ENCODE assay signal across 35 cellular contexts in genomic region chr11:113901141-113901540, GRCh38. TPM values are rescaled to one million over a fixed set of nuclear protein-coding genes. Genes with fewer than 3 reads are reported as not detected.
"Had no signal": no experiment of that assay in that cellular context is flagged by ENCODE, and none has a peak within 500 bp of the region (broad histone marks: within the 10 kb centered on the region; RNA-seq: fewer than 3 reads in every experiment).

No MANE protein-coding gene starts in this region.

- H3K9me3 ChIP-seq: neutrophil, pancreas, prostate gland, spleen, suprapubic skin, testis, tibial artery, transverse colon, upper lobe of right lung, vagina had no signal

- ATAC-seq: naive thymus-derived CD8-positive, alpha-beta T cell; natural killer cell treated with Interleukin-12 subunit alpha and Interleukin-12 subunit beta and Interleukin-15 and Interleukin-18, amount 100 ng/mL, for 72 hours; pancreas; right cardiac atrium; sciatic nerve; stimulated activated memory B cell treated with anti-CD40 and anti-IgM and Interleukin-4, amounts not matched to agents 10 μg/mL and 1 μg/mL and 100 μg/mL, for 72 hours; stimulated activated naive CD8-positive, alpha-beta T cell treated with anti-CD3 and anti-CD28 coated beads, Interleukin-15, amount 100 ng/mL, for 72 hours; stimulated activated naive CD8-positive, alpha-beta T cell treated with anti-CD3 and anti-CD28 coated beads, Interleukin-15, Interleukin-2, amounts not matched to agents 100 U/mL and 50 U/mL, for 24 hours; upper lobe of right lung had no signal

- DNase-seq: naive B cell; naive thymus-derived CD8-positive, alpha-beta T cell; nephron progenitor cell; nucleus accumbens; pancreas; retina; right cardiac atrium; spleen; stimulated activated CD4-positive, alpha-beta T cell treated with anti-CD3 and anti-CD28 coated beads, Interleukin-12 subunit alpha, Interleukin-12 subunit beta, amount 100 ng/mL, for 4 hours; stimulated activated CD4-positive, alpha-beta T cell treated with anti-CD3 and anti-CD28 coated beads, Interleukin-1b, Interleukin-23, amount 100 ng/mL, for 48 hours; stimulated activated CD4-positive, alpha-beta T cell treated with anti-CD3 and anti-CD28 coated beads, Interleukin-4, amount 100 ng/mL, for 1 hour; stimulated activated CD4-positive, alpha-beta T cell treated with anti-CD3 and anti-CD28 coated beads, Interleukin-4, amount 100 ng/mL, for 4 hours; stimulated activated CD8-positive, alpha-beta memory T cell treated with anti-CD3 and anti-CD28 coated beads, Interleukin-4, amount 100 ng/mL, for 48 hours; stimulated activated naive CD4-positive, alpha-beta T cell; stimulated activated naive CD8-positive, alpha-beta T cell treated with anti-CD3 and anti-CD28 coated beads, Interleukin-15, amount 100 ng/mL, for 72 hours; stimulated activated naive CD8-positive, alpha-beta T cell treated with anti-CD3 and anti-CD28 coated beads, Interleukin-15, Interleukin-2, amounts not matched to agents 100 U/mL and 50 U/mL, for 24 hours; substantia nigra; testis; tibial artery; transverse colon; upper lobe of right lung had no signal

- H3K4me1 ChIP-seq: prostate gland, suprapubic skin, tibial artery, upper lobe of right lung, vagina had no signal

- FAIRE-seq: pancreas had no signal

- H3K27me3 ChIP-seq: pancreas, spleen, suprapubic skin, testis, transverse colon, vagina had no signal

- H3K4me3 ChIP-seq: pancreas, prostate gland, skin epidermis, smooth muscle cell, spleen, suprapubic skin, testis, tibial artery, transverse colon, upper lobe of right lung, vagina had no signal

- H3K4me2 ChIP-seq: smooth muscle cell had no signal

- H3K27ac ChIP-seq: neutrophil, pancreas, prostate gland, skin epidermis, spleen, suprapubic skin, testis, tibial artery, transverse colon, upper lobe of right lung, vagina had no signal

- H3K36me3 ChIP-seq: neutrophil, pancreas, prostate gland, spleen, suprapubic skin, tibial artery, transverse colon, upper lobe of right lung, vagina had no signal

RNA-seq across cellular contexts. Expression of gene HTR3B, which starts 3.5 kb away (rescaled TPM):
- total RNA-seq: naive thymus-derived CD8-positive, alpha-beta T cell; natural killer cell treated with Interleukin-12 subunit alpha and Interleukin-12 subunit beta and Interleukin-15 and Interleukin-18, amount 100 ng/mL, for 72 hours; omental fat pad; osteocyte; pancreas; posterior vena cava; prostate gland; pulmonary artery endothelial cell; right cardiac atrium; sciatic nerve; smooth muscle cell; spleen; suprapubic skin; upper lobe of right lung; urinary bladder; vagina had no signal
- polyA plus RNA-seq: naive thymus-derived CD8-positive, alpha-beta T cell; pancreas; right cardiac atrium; smooth muscle cell; spleen; urinary bladder had no signal
